1 cellular context compared by ENCODE assay signal in genomic region chr15:52262364-52262763, GRCh38.
TF ChIP-seq lines count a peak whose summit lies in the region.

No MANE protein-coding gene starts in this region.

TF ChIP-seq in SK-N-SH treated with all-trans-retinoic acid at 6 μM for 48 hours, 23 proteins besides CTCF, POLR2A, EP300 and RAD21 (continued from another document):
- TF ChIP-seq ZNF565 (CRISPR knock-in tag; conservative IDR thresholded peaks at IDR 0.05; ENCODE audit: low read depth) (no peak), ZNF8 (CRISPR knock-in tag; IDR thresholded peaks at IDR 0.05) (no peak), CSRNP3 (CRISPR knock-in tag; IDR thresholded peaks at IDR 0.05) (no peak), BACH2 (CRISPR knock-in tag; IDR thresholded peaks at IDR 0.05; ENCODE audit: borderline replicate concordance) (no peak), TOX (CRISPR knock-in tag; IDR thresholded peaks at IDR 0.05; ENCODE audit: borderline replicate concordance) (no peak), CSDC2 (CRISPR knock-in tag; IDR thresholded peaks at IDR 0.05) (no peak), POU6F1 (CRISPR knock-in tag; IDR thresholded peaks at IDR 0.05; ENCODE audit: borderline replicate concordance, low read depth) (no peak), TCF4 (CRISPR knock-in tag; IDR thresholded peaks at IDR 0.05; ENCODE audit: borderline replicate concordance) (no peak), ZFP3 (CRISPR knock-in tag; IDR thresholded peaks at IDR 0.05) (no peak), PATZ1 (CRISPR knock-in tag; IDR thresholded peaks at IDR 0.05; ENCODE audit: borderline replicate concordance) (no peak), RARB (CRISPR knock-in tag; IDR thresholded peaks at IDR 0.05) (no peak), ESRRG (CRISPR knock-in tag; IDR thresholded peaks at IDR 0.05) (no peak), ISL1 (CRISPR knock-in tag; IDR thresholded peaks at IDR 0.05) (no peak), ARNTL (CRISPR knock-in tag; IDR thresholded peaks at IDR 0.05; ENCODE audit: borderline replicate concordance, low read depth) (no peak)
